In the genomic region with DNA sequence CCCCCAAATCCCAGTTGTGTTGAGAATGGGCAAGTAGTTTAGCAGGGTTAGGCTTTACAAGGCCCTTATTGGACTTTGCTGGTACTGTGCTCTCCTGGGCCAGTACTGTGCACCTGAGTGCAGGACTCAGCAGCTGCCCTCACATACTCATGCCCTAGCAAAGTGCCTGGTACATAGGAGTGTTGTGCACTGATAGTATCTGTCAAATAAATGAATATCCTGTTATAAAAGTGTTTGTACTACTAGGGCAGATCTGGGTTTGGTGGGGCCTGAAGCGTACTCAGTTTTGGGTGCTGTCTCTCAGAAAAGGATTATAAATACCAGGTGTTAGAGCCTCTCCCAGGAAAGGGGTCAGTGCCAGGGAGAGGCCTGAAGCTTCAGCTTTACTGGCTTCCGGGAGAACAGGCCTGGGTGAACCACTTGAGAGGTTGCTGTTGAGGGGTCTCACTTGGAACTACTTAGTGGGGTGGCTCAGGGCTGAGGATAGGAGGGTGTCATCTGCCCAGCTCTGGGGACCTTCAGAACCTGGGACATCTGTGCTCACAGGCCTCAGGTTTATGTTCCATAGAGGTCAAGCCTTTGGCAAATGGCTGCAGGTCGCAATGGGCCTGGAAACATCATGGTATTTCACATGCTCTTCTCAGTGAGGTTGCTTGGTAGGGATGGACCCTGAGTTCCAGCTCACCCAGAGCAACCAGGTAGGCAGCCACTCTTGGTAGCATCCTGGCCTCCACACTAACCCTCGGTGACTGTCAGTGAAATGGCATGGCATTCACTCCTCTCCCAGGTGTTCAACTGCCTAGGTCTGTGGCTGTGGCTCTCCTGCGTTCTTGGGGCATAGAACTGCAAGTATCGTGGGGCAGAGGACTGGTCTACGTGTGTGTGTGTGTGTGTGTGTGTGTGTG, we compare ENCODE assay signal across 10 cellular contexts.
DNase-seq lines count a peak whose midpoint lies in the region; ATAC-seq, FAIRE-seq and TF ChIP-seq lines count a peak whose summit lies in the region.
"Had no signal": no experiment of that assay in that cellular context is flagged by ENCODE, and none has a peak within 500 bp of the region (broad histone marks: within the 10 kb centered on the region; RNA-seq: fewer than 3 reads in every experiment).

No MANE protein-coding gene starts in this region.

- FAIRE-seq in urothelium cell line (lab: Jason Lieb, UNC), result peak; percentile 20
- FAIRE-seq in GM19239 (lab: Jason Lieb, UNC), result no peak

- peak overlapping the region; percentile 99 for H3K27ac Mint-ChIP-seq in osteocyte (ENCODE audit: unreplicated experiment)

- no peaks in the 10 kb centered on the region for H3K36me3 ChIP-seq in heart right ventricle

- peaks cover 96% of the 10 kb centered on the region for H3K4me1 Mint-ChIP-seq in osteocyte (ENCODE audit: unreplicated experiment)

- peaks cover 82 to 99% (median 95%) of the 10 kb centered on the region in 9 donors for H3K4me1 ChIP-seq in heart right ventricle

- TF ChIP-seq CTCF in heart right ventricle (IDR thresholded peaks at IDR 0.05) (no peak), coronary artery (IDR thresholded peaks at IDR 0.05) (no peak), osteocyte (IDR thresholded peaks at IDR 0.05) (no peak)

- intact Hi-C loops in heart right ventricle (cut with DNase I), result loop anchor here in 2 of 10 donors (2.0 to 5.0 kb wide), 3 partner anchors 13 to 103 kb away; no protein-coding TSS in a partner anchor
- intact Hi-C loops in left cardiac atrium (cut with DNase I), result no loop called here

- no peaks in the 10 kb centered on the region for H3K27me3 ChIP-seq in heart right ventricle

- DNase-seq in heart right ventricle (no peak), left cardiac atrium (no peak), coronary artery (ENCODE audit: low spot score) (no peak), osteocyte (ENCODE audit: extremely low spot score, unreplicated experiment) (no peak), urothelium cell line (ENCODE audit: low spot score) (no peak), NCI-H526 (lab: John Stamatoyannopoulos, UW) (no peak), GM19239 (ENCODE audit: insufficient read length, low spot score) (no peak), mesenteric fat pad (ENCODE audit: low spot score) (no peak)
- DNase-seq: HCEC 1CT, NCI-H82 had no signal

- H3K4me3 Mint-ChIP-seq in osteocyte (ENCODE audit: unreplicated experiment), result no peak overlapping the region

- H3K4me3 ChIP-seq in heart right ventricle, result no peak overlapping the region
- peak overlapping the region; percentile 32 for H3K4me3 ChIP-seq in coronary artery

- WGBS in heart right ventricle, 2 donors, result 87 to 88% methylated on average over 7 of the region's 7 CpGs

- no peaks in the 10 kb centered on the region for H3K36me3 Mint-ChIP-seq in osteocyte (ENCODE audit: unreplicated experiment)

- ATAC-seq in heart right ventricle (no peak), left cardiac atrium (no peak)

- H3K27ac ChIP-seq in heart right ventricle (peak overlapping the region; percentile 87 to 100 (median 97)), coronary artery (peak overlapping the region; percentile 98 to 99)

- no peaks in the 10 kb centered on the region for H3K9me3 ChIP-seq in heart right ventricle

- H3K27me3 Mint-ChIP-seq in osteocyte (ENCODE audit: unreplicated experiment), result no peaks in the 10 kb centered on the region

- H3K9me3 Mint-ChIP-seq in osteocyte (ENCODE audit: unreplicated experiment), result no peaks in the 10 kb centered on the region
